In the genomic region with DNA sequence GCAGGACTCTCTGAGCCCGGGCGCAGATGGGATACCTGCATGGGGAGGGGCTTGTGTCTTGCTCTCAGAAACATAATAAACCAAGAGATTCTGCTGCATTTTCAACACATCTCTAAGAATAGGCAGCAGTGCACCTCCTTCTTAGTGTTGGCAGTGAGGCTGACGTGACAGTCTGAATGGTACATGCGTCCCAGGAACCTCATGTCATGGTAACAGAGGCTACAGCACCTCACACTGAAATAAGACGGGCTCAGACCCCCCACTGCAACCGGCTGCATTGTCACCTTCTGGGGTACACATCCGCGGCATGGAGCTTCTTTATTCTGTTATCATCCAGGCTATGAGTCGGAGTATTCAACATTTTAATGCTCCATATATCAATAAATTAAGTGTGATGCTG, we compare ENCODE assay signal across 17 cellular contexts.
"Had no signal": no experiment of that assay in that cellular context is flagged by ENCODE, and none has a peak within 500 bp of the region (broad histone marks: within the 10 kb centered on the region; RNA-seq: fewer than 3 reads in every experiment).

No MANE protein-coding gene starts in this region.

- H3K27ac ChIP-seq: stomach, suprapubic skin, testis, thoracic aorta, thyroid gland, tibial artery, tibial nerve, transverse colon, upper lobe of left lung, upper lobe of right lung, uterus, vagina had no signal

- H3K4me3 ChIP-seq: stomach, suprapubic skin, testis, thoracic aorta, thyroid gland, tibial artery, tibial nerve, transverse colon, upper lobe of left lung, upper lobe of right lung, uterus, vagina had no signal

- H3K27me3 ChIP-seq: stomach, suprapubic skin, testis, thyroid gland, tibial artery, tibial nerve, transverse colon, upper lobe of left lung, upper lobe of right lung, uterus, vagina had no signal

- ATAC-seq: stimulated activated effector memory CD8-positive, alpha-beta T cell treated with anti-CD3 and anti-CD28 coated beads, Interleukin-12 subunit alpha, Interleukin-12 subunit beta, amount 100 ng/mL, for 72 hours; stimulated activated memory B cell treated with anti-CD40 and anti-IgM and Interleukin-4, amounts not matched to agents 10 μg/mL and 1 μg/mL and 100 μg/mL, for 72 hours; stimulated activated naive B cell treated with anti-CD40 and anti-IgM and Interleukin-4, amounts not matched to agents 10 μg/mL and 1 μg/mL and 100 μg/mL, for 72 hours; stimulated activated naive CD8-positive, alpha-beta T cell treated with anti-CD3 and anti-CD28 coated beads, Interleukin-15, amount 100 ng/mL, for 72 hours; stimulated activated naive CD8-positive, alpha-beta T cell treated with anti-CD3 and anti-CD28 coated beads, Interleukin-15, Interleukin-2, amounts not matched to agents 100 U/mL and 50 U/mL, for 24 hours; upper lobe of right lung had no signal

- H3K9me3 ChIP-seq: stomach, suprapubic skin, testis, thoracic aorta, thyroid gland, tibial artery, tibial nerve, transverse colon, upper lobe of left lung, upper lobe of right lung, uterus, vagina had no signal

- H3K36me3 ChIP-seq: stomach, suprapubic skin, thoracic aorta, thyroid gland, tibial artery, tibial nerve, transverse colon, upper lobe of left lung, upper lobe of right lung, uterus, vagina had no signal
